In genomic region chr20:18943542-18943941, GRCh38 we compare ENCODE assay signal across 30 cellular contexts.
DNase-seq lines count a peak whose midpoint lies in the region; ATAC-seq, FAIRE-seq and TF ChIP-seq lines count a peak whose summit lies in the region.
"Had no signal": no experiment of that assay in that cellular context is flagged by ENCODE, and none has a peak within 500 bp of the region (broad histone marks: within the 10 kb centered on the region; RNA-seq: fewer than 3 reads in every experiment).

No MANE protein-coding gene starts in this region.

- no peak overlapping the region for H3K4me3 ChIP-seq in breast epithelium
- no peak overlapping the region for H3K4me3 ChIP-seq in epithelial cell of esophagus (ENCODE audit: low read length)
- H3K4me3 ChIP-seq: gastrocnemius medialis, pancreas, spleen, suprapubic skin, vagina had no signal

- no peak overlapping the region for H3K4me3 Mint-ChIP-seq in MCF 10A (ENCODE audit: unreplicated experiment)
- H3K4me3 Mint-ChIP-seq in activated CD4-positive, alpha-beta T cell treated with anti-CD3 and anti-CD28 coated beads for 36 hours: no peak overlapping the region
- H3K4me3 Mint-ChIP-seq: activated T-cell treated with anti-CD3 and anti-CD28 coated beads, Interleukin-2, amount 50 U/mL, for 24 hours; brain; immature natural killer cell; natural killer cell; stimulated activated memory B cell treated with anti-CD40 and anti-IgM and Interleukin-4, amounts not matched to agents 10 μg/mL and 1 μg/mL and 100 μg/mL, for 72 hours had no signal

- H3K36me3 Mint-ChIP-seq in MCF 10A (ENCODE audit: insufficient read depth, unreplicated experiment): no peaks in the 10 kb centered on the region
- H3K36me3 Mint-ChIP-seq in activated CD4-positive, alpha-beta T cell treated with anti-CD3 and anti-CD28 coated beads for 36 hours (ENCODE audit: low read depth): no peaks in the 10 kb centered on the region
- H3K36me3 Mint-ChIP-seq: brain; immature natural killer cell; natural killer cell; stimulated activated memory B cell treated with anti-CD40 and anti-IgM and Interleukin-4, amounts not matched to agents 10 μg/mL and 1 μg/mL and 100 μg/mL, for 72 hours had no signal

- H3K9me3 Mint-ChIP-seq in MCF 10A (ENCODE audit: unreplicated experiment): peaks cover 25% of the 10 kb centered on the region
- H3K9me3 Mint-ChIP-seq in activated CD4-positive, alpha-beta T cell treated with anti-CD3 and anti-CD28 coated beads for 36 hours (ENCODE audit: low read depth): peaks cover 5% of the 10 kb centered on the region

- no peaks in the 10 kb centered on the region for H3K4me1 ChIP-seq in breast epithelium
- H3K4me1 ChIP-seq: gastrocnemius medialis, pancreas, spleen, vagina had no signal

- H3K4me1 Mint-ChIP-seq in MCF 10A (ENCODE audit: insufficient read depth, unreplicated experiment): no peaks in the 10 kb centered on the region
- H3K4me1 Mint-ChIP-seq in activated CD4-positive, alpha-beta T cell treated with anti-CD3 and anti-CD28 coated beads for 36 hours: no peaks in the 10 kb centered on the region
- H3K4me1 Mint-ChIP-seq: brain; immature natural killer cell; natural killer cell; stimulated activated memory B cell treated with anti-CD40 and anti-IgM and Interleukin-4, amounts not matched to agents 10 μg/mL and 1 μg/mL and 100 μg/mL, for 72 hours had no signal

- H3K36me3 ChIP-seq in breast epithelium: no peaks in the 10 kb centered on the region
- H3K36me3 ChIP-seq: gastrocnemius medialis, pancreas, spleen, suprapubic skin, vagina had no signal

- BruUV-seq in MCF 10A (replicated peaks; lab: Mats Ljungman, UMichigan): no TSS peak

- H3K27ac Mint-ChIP-seq in MCF 10A (ENCODE audit: low read depth, unreplicated experiment): no peak overlapping the region
- no peak overlapping the region for H3K27ac Mint-ChIP-seq in activated CD4-positive, alpha-beta T cell treated with anti-CD3 and anti-CD28 coated beads for 36 hours
- H3K27ac Mint-ChIP-seq: activated T-cell treated with anti-CD3 and anti-CD28 coated beads, Interleukin-2, amount 50 U/mL, for 24 hours; brain; immature natural killer cell; natural killer cell; stimulated activated memory B cell treated with anti-CD40 and anti-IgM and Interleukin-4, amounts not matched to agents 10 μg/mL and 1 μg/mL and 100 μg/mL, for 72 hours had no signal

- TF ChIP-seq CTCF in MCF 10A (IDR thresholded peaks at IDR 0.05; ENCODE audit: unreplicated experiment) (no peak), breast epithelium (IDR thresholded peaks at IDR 0.05) (no peak), epithelial cell of esophagus (IDR thresholded peaks at IDR 0.05; ENCODE audit: insufficient read depth, low read depth, low read length, missing control alignments) (no peak)

- H3K27me3 Mint-ChIP-seq in MCF 10A (ENCODE audit: insufficient read depth, unreplicated experiment): no peaks in the 10 kb centered on the region
- peaks cover 16% of the 10 kb centered on the region for H3K27me3 Mint-ChIP-seq in activated CD4-positive, alpha-beta T cell treated with anti-CD3 and anti-CD28 coated beads for 36 hours

- no peak overlapping the region for H3K27ac ChIP-seq in breast epithelium
- H3K27ac ChIP-seq: C4-2B, gastrocnemius medialis, pancreas, spleen, suprapubic skin, vagina had no signal

- CTCF ChIA-PET in MCF 10A (lab: Yijun Ruan, JAX): interaction anchor here (0.6 to 0.7 kb wide), 2 partner anchors 45 to 708 kb away, joined by 3 read pairs; no protein-coding TSS in a partner anchor
- CTCF ChIA-PET in activated CD4-positive, alpha-beta T cell treated with anti-CD3 and anti-CD28 coated beads for 36 hours (lab: Charles Lee): no interaction called here

- FAIRE-seq in GM19239 (lab: Jason Lieb, UNC): no peak
- FAIRE-seq: colon, pancreas had no signal

- no peak for ATAC-seq in activated CD4-positive, alpha-beta T cell treated with anti-CD3 and anti-CD28 coated beads for 36 hours
- ATAC-seq: esophagus mucosa; gastrocnemius medialis; natural killer cell; Panc1; pancreas; right cardiac atrium; stimulated activated memory B cell treated with anti-CD40 and anti-IgM and Interleukin-4, amounts not matched to agents 10 μg/mL and 1 μg/mL and 100 μg/mL, for 72 hours had no signal

- intact Hi-C loops in MCF 10A (cut with micrococcal nuclease) (no loop called here), breast epithelium (cut with DNase I; ENCODE audit: low total_unique reads) (no loop called here)
- intact Hi-C loops in activated CD4-positive, alpha-beta T cell treated with anti-CD3 and anti-CD28 coated beads for 36 hours (cut with DNase I, micrococcal nuclease): no loop called here

- DNase-seq in MCF 10A (ENCODE audit: unreplicated experiment) (peak; percentile 63), breast epithelium (ENCODE audit: low spot score in 2 of 2) (no peak), NCI-H526 treated with DMSO at 0.1 percent for 48 hours (lab: John Stamatoyannopoulos, UW) (peak; percentile 1), epithelial cell of esophagus (ENCODE audit: low read depth) (peak; percentile 24), GM19239 (ENCODE audit: insufficient read length, low spot score) (no peak), NCI-H1417 (lab: John Stamatoyannopoulos, UW) (no peak), RPMI8226 (no peak)
- DNase-seq in activated CD4-positive, alpha-beta T cell treated with anti-CD3 and anti-CD28 coated beads for 36 hours: no peak
- DNase-seq: activated CD4-positive, alpha-beta T cell treated with anti-CD3 and anti-CD28 coated beads for 1 hour; activated CD8-positive, alpha-beta memory T cell treated with anti-CD3 and anti-CD28 coated beads for 24 hours; activated T-cell treated with anti-CD3 and anti-CD28 coated beads, Interleukin-2, amount 50 U/mL, for 24 hours; effector memory CD4-positive, alpha-beta T cell; hippocampal formation; immature natural killer cell; MM.1S; natural killer cell; NCI-H226; pancreas; spleen; stimulated activated CD4-positive, alpha-beta T cell treated with anti-CD3 and anti-CD28 coated beads, Interleukin-2, amount 100 ng/mL, for 48 hours had no signal

- TF ChIP-seq POLR2A in breast epithelium (IDR thresholded peaks at IDR 0.05): no peak

- POLR2A ChIA-PET in MCF 10A (lab: Yijun Ruan, JAX): interaction anchor here (0.7 kb wide), 1 partner anchor 14 kb away, joined by 3 read pairs; no protein-coding TSS in a partner anchor
- POLR2A ChIA-PET in activated CD4-positive, alpha-beta T cell treated with anti-CD3 and anti-CD28 coated beads for 36 hours (lab: Charles Lee): no interaction called here

- H3K9me3 ChIP-seq in breast epithelium: no peaks in the 10 kb centered on the region
- H3K9me3 ChIP-seq: gastrocnemius medialis, pancreas, suprapubic skin, vagina had no signal

- no peaks in the 10 kb centered on the region for H3K27me3 ChIP-seq in breast epithelium
- H3K27me3 ChIP-seq: gastrocnemius medialis, pancreas, suprapubic skin, vagina had no signal

Comparison
In these comparisons a context has a peak if more than half of its experiments do, and no peak if none do; other contexts are left out.
1. DNase-seq: peak in MCF 10A (single experiment), NCI-H526 treated with DMSO at 0.1 percent for 48 hours (single experiment) and epithelial cell of esophagus (single experiment); none in breast epithelium (0 of 2), activated CD4-positive, alpha-beta T cell treated with anti-CD3 and anti-CD28 coated beads for 36 hours (single experiment), GM19239 (single experiment), NCI-H1417 (0 of 3) and RPMI8226 (single experiment).